Comparison of ENCODE assay signal across 8 cellular contexts in the genomic region with DNA sequence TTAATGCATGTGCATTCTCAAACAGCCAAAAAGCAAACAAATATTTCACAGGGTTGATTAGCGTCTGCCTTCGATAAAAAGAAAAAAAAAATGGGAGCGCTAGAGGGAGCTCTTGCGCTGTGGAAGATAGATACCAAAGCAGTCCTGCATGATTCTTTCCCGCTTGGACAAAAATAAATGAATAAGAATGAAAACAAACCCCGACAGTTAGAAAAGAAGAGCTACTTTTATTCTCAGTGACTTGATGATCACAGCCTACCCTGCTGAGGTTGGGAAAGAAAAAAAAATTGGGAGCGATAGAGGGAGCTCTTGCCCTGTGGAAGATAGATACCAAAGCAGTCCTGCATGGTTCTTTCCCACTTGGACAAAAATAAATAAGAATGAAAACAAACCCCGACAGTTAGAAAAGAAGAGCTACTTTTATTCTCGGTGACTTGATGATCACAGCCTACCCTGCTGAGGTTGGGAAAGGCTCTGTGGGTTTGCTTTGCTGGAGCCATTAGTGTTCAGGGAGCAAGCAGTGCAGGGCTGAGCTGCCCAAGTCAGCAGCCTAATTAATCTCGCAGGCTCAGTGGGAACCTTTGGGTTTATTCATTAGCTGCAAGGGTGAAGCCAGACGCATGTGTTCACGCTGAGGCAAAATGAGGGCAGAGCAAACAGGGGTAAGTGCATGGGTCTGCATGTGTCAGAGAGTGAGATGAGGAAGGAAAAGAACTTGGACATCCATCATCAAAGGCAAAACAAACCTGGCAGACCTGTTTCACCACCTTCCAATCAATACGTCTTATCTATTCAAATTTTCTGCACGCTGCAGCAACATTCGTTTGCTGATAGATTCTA.
DNase-seq lines count a peak whose midpoint lies in the region; ATAC-seq, FAIRE-seq and TF ChIP-seq lines count a peak whose summit lies in the region.

No MANE protein-coding gene starts in this region.

- TF ChIP-seq CTCF in DOHH2 (IDR thresholded peaks at IDR 0.05; ENCODE audit: low read depth, low read length, poor library complexity, severe bottlenecking) (peak; percentile 61), H9 (conservative IDR thresholded peaks at IDR 0.05) (peak; percentile 84), OCI-LY7 (conservative IDR thresholded peaks at IDR 0.05; ENCODE audit: low read length) (peak; percentile 83), fibroblast of pulmonary artery (IDR thresholded peaks at IDR 0.05; ENCODE audit: low read length, missing control alignments) (peak; percentile 43), testis (IDR thresholded peaks at IDR 0.05) (peak in 1 of 3 experiments; percentile 36)

- H2BK12ac ChIP-seq in H9 (ENCODE audit: insufficient read length, low read depth, low read length) = no peak overlapping the region

- CTCF ChIA-PET in OCI-LY7 (lab: Charles Lee; ENCODE audit: unreplicated experiment) = no interaction called here

- no peak for FAIRE-seq in small intestine (lab: Jason Lieb, UNC)

- H3K27me3 Mint-ChIP-seq in H9 (ENCODE audit: low read depth) = no peaks in the 10 kb centered on the region

- no peak overlapping the region for H3K4ac ChIP-seq in H9 (ENCODE audit: low read depth, low read length)

- H2AFZ ChIP-seq in H9 (ENCODE audit: low read length) (no peak overlapping the region), OCI-LY7 (ENCODE audit: low read length) (peak overlapping the region; percentile 25; the same call in 1 of the 2 replicates)

- H3K9me3 ChIP-seq in DOHH2 (ENCODE audit: control insufficient read depth, insufficient read depth, low read length) (no peaks in the 10 kb centered on the region), H9 (ENCODE audit: control insufficient read depth, low read depth, low read length) (no peaks in the 10 kb centered on the region), OCI-LY7 (ENCODE audit: low read length) (no peaks in the 10 kb centered on the region), small intestine (ENCODE audit: control insufficient read depth, low read depth) (no peaks in the 10 kb centered on the region), testis (no peaks in the 10 kb centered on the region)

- H2BK20ac ChIP-seq in H9 (ENCODE audit: low read depth, low read length, poor library complexity, severe bottlenecking) = no peak overlapping the region

- no peak for ATAC-seq in activated CD4-positive, CD25-positive, alpha-beta regulatory T cell treated with anti-CD3 and anti-CD28 coated beads, Interleukin-2, amount 50 U/mL, for 24 hours

- peak overlapping the region; percentile 29 to 30; a peak in 4 of 5 replicates for H3K4me3 Mint-ChIP-seq in H9

- no peak overlapping the region for H2BK15ac ChIP-seq in H9 (ENCODE audit: low read depth, low read length)

- no peaks in the 10 kb centered on the region for H3K79me2 ChIP-seq in DOHH2 (ENCODE audit: control insufficient read depth, low read length)
- H3K79me2 ChIP-seq in H9 (ENCODE audit: insufficient read depth, low read length) = no peaks in the 10 kb centered on the region
- no peaks in the 10 kb centered on the region for H3K79me2 ChIP-seq in OCI-LY7 (ENCODE audit: insufficient read depth, low read depth, low read length)

- no peaks in the 10 kb centered on the region for H3F3A ChIP-seq in DOHH2 (ENCODE audit: control insufficient read depth, insufficient read depth)

- H3K56ac ChIP-seq in H9 (ENCODE audit: insufficient read length, low read depth, low read length) = no peak overlapping the region

- H3K4me1 ChIP-seq in DOHH2 (ENCODE audit: control insufficient read depth, low read length) = no peaks in the 10 kb centered on the region
- H3K4me1 ChIP-seq in H9 (ENCODE audit: insufficient read depth, low read length) = peaks cover 5% of the 10 kb centered on the region; the same call in 1 of the 2 replicates
- no peaks in the 10 kb centered on the region for H3K4me1 ChIP-seq in OCI-LY7 (ENCODE audit: insufficient read depth, low read length, poor library complexity, severe bottlenecking)
- H3K4me1 ChIP-seq in small intestine (ENCODE audit: control insufficient read depth in 2 of 2, insufficient read depth in 1 of 2, low read depth in 1 of 2, low read length in 1 of 2) = no peaks in the 10 kb centered on the region
- no peaks in the 10 kb centered on the region for H3K4me1 ChIP-seq in testis

- H4K20me1 ChIP-seq in DOHH2 (ENCODE audit: control insufficient read depth, insufficient read depth, low read depth, low read length) = no peaks in the 10 kb centered on the region
- H4K20me1 ChIP-seq in H9 (ENCODE audit: control insufficient read depth, insufficient read depth, insufficient read length) = no peaks in the 10 kb centered on the region
- no peaks in the 10 kb centered on the region for H4K20me1 ChIP-seq in OCI-LY7 (ENCODE audit: insufficient read depth, low read length)

- H3K27ac ChIP-seq in DOHH2 (ENCODE audit: low read depth, low read length) = no peak overlapping the region
- no peak overlapping the region for H3K27ac ChIP-seq in H9 (ENCODE audit: insufficient read length, low read depth, low read length)
- no peak overlapping the region for H3K27ac ChIP-seq in OCI-LY7 (ENCODE audit: low read depth, low read length, poor library complexity, severe bottlenecking)
- no peak overlapping the region for H3K27ac ChIP-seq in small intestine (ENCODE audit: low read depth in 1 of 2, low read length in 1 of 2)
- no peak overlapping the region for H3K27ac ChIP-seq in testis

- POLR2A ChIA-PET in OCI-LY7 (lab: Charles Lee) = interaction anchor here (0.5 to 0.7 kb wide), 2 partner anchors 20 to 614 kb away, joined by 3 to 4 read pairs; no protein-coding TSS in a partner anchor

- H4K5ac ChIP-seq in H9 (ENCODE audit: insufficient read length, low read depth, low read length) = no peak overlapping the region

- no peaks in the 10 kb centered on the region for H3K27me3 ChIP-seq in DOHH2 (ENCODE audit: control insufficient read depth, low read length)
- H3K27me3 ChIP-seq in H9 (ENCODE audit: insufficient read depth, low read length) = no peaks in the 10 kb centered on the region
- no peaks in the 10 kb centered on the region for H3K27me3 ChIP-seq in small intestine (ENCODE audit: control insufficient read depth in 2 of 2, insufficient read depth in 2 of 2, low read length in 2 of 2)
- H3K27me3 ChIP-seq in testis = no peaks in the 10 kb centered on the region

- no peaks in the 10 kb centered on the region for H3K36me3 ChIP-seq in DOHH2 (ENCODE audit: control insufficient read depth, low read length)
- H3K36me3 ChIP-seq in OCI-LY7 (ENCODE audit: insufficient read depth, low read length) = no peaks in the 10 kb centered on the region
- H3K36me3 ChIP-seq in small intestine (ENCODE audit: control insufficient read depth in 2 of 2, insufficient read depth in 2 of 2, low read length in 2 of 2) = no peaks in the 10 kb centered on the region
- H3K36me3 ChIP-seq in testis (ENCODE audit: low read depth, missing control alignments) = no peaks in the 10 kb centered on the region

- H3K9me2 ChIP-seq in DOHH2 (replicated peaks; ENCODE audit: control insufficient read depth, low read length) = no peaks in the 10 kb centered on the region
- H3K9me2 ChIP-seq in OCI-LY7 (ENCODE audit: insufficient read depth, low read length) = no peaks in the 10 kb centered on the region

- no peak overlapping the region for H3K14ac ChIP-seq in H9 (ENCODE audit: insufficient read depth, low read length)

- H3K4me2 ChIP-seq in DOHH2 (ENCODE audit: low read length) = no peak overlapping the region
- H3K4me2 ChIP-seq in H9 (ENCODE audit: insufficient read depth, insufficient read length, low read length) = peak overlapping the region; percentile 28
- peak overlapping the region; percentile 29 for H3K4me2 ChIP-seq in OCI-LY7 (ENCODE audit: low read length)

- H3K79me1 ChIP-seq in H9 (ENCODE audit: insufficient read depth, low read depth, low read length, poor library complexity, severe bottlenecking) = no peaks in the 10 kb centered on the region

- no peaks in the 10 kb centered on the region for H3K23me2 ChIP-seq in H9 (ENCODE audit: insufficient read length, low read depth, low read length, poor library complexity, severe bottlenecking)

- H3K9ac ChIP-seq in H9 (ENCODE audit: extremely low read depth, insufficient read length, low read length) = no peak overlapping the region

- H3K27ac Mint-ChIP-seq in H9 = peak overlapping the region in 2 of 3 experiments; percentile 62 to 65; a peak in 2 of 7 replicates

- H2BK120ac ChIP-seq in H9 (ENCODE audit: low read depth, low read length, poor library complexity, severe bottlenecking) = no peak overlapping the region

- no peak for TF ChIP-seq POLR2A in testis (IDR thresholded peaks at IDR 0.05)

- DNase-seq in H9 (peak; percentile 42), OCI-LY7 (ENCODE audit: low spot score) (peak; percentile 25), fibroblast of pulmonary artery (ENCODE audit: low read depth) (peak; percentile 11), small intestine (peak; percentile 13), testis (no peak), cardiac septum (ENCODE audit: low spot score) (no peak)

- no peak overlapping the region for H3K23ac ChIP-seq in H9 (ENCODE audit: insufficient read length, low read depth, low read length)

- intact Hi-C loops in OCI-LY7 (cut with micrococcal nuclease; ENCODE audit: unreplicated experiment) = no loop called here
- intact Hi-C loops in testis (cut with DNase I; ENCODE audit: low total_unique reads) = no loop called here
- intact Hi-C loops in cardiac septum (cut with DNase I) = no loop called here

- H3K36me3 Mint-ChIP-seq in H9 (ENCODE audit: insufficient read depth in 1 of 3, low read depth in 3 of 3) = peaks cover 8 to 12% (median 10%) of the 10 kb centered on the region in 3 experiments; a peak in 5 of 7 replicates

- H3K9me3 Mint-ChIP-seq in H9 = peaks cover 12 to 13% of the 10 kb centered on the region in 2 experiments

- H3K4me3 ChIP-seq in DOHH2 (ENCODE audit: low read length) (no peak overlapping the region), OCI-LY7 (ENCODE audit: low read depth, low read length, poor library complexity, severe bottlenecking) (no peak overlapping the region), fibroblast of pulmonary artery (replicated peaks; ENCODE audit: low read depth, low read length) (no peak overlapping the region), small intestine (ENCODE audit: low read depth in 1 of 2, low read length in 2 of 2) (no peak overlapping the region), testis (no peak overlapping the region)

- no peak overlapping the region for H4K8ac ChIP-seq in H9 (replicated peaks; ENCODE audit: insufficient read length, low read depth, low read length)

- H2BK5ac ChIP-seq in H9 (ENCODE audit: insufficient read length, low read length) = no peak overlapping the region

- no CpG with 5 or more reads among the region's 15 CpGs for WGBS in H9 (ENCODE audit: extremely low coverage, insufficient read length, low lambda C conversion rate)
- 4 to 11% (median 4%) methylated on average over 15 of the region's 15 CpGs for WGBS in small intestine, 3 donors
- 4 to 8% methylated on average over 15 of the region's 15 CpGs for WGBS in testis, 2 donors

- H3K18ac ChIP-seq in H9 (ENCODE audit: insufficient read length, low read depth, low read length) = no peak overlapping the region

- H2AK5ac ChIP-seq in H9 (ENCODE audit: insufficient read length, low read length) = no peak overlapping the region

- no peak overlapping the region for H3T11ph ChIP-seq in H9 (ENCODE audit: low read length)

- H4K91ac ChIP-seq in H9 (ENCODE audit: insufficient read length, low read depth, low read length) = no peak overlapping the region

- H3K4me1 Mint-ChIP-seq in H9 = peaks cover 20 to 22% of the 10 kb centered on the region in 2 experiments

- BruUV-seq in OCI-LY7 (replicated peaks; lab: Mats Ljungman, UMichigan) = no TSS peak

Comparison
In these comparisons a context has a peak if more than half of its experiments do, and no peak if none do; other contexts are left out.
1. DNase-seq: peak in H9 (single experiment), OCI-LY7 (single experiment), fibroblast of pulmonary artery (single experiment) and small intestine (single experiment); none in testis (single experiment) and cardiac septum (single experiment).